In the genomic region with DNA sequence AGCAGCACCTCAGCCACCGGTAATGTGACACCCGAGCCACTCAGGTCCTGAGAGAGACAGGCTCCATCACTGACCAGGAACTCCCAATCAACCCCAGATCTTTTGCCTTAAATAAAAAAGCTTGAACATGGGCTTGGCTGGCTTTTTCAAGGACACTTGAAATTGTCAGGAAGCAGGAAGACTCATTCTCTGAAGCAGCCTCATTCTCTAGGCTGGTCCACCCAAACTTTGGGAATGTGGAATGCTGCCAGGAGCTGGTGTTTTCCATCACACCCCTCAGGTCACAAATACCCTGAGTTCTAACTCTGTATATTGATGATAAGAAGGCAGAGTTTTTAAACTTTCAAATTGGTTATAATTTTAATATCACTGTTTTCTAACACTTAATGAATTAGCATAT, we compare ENCODE assay signal across 25 cellular contexts. TPM values are rescaled to one million over a fixed set of nuclear protein-coding genes. Genes with fewer than 3 reads are reported as not detected.
DNase-seq lines count a peak whose midpoint lies in the region; ATAC-seq and TF ChIP-seq lines count a peak whose summit lies in the region.
"Had no signal": no experiment of that assay in that cellular context is flagged by ENCODE, and none has a peak within 500 bp of the region (broad histone marks: within the 10 kb centered on the region; RNA-seq: fewer than 3 reads in every experiment).

No MANE protein-coding gene starts in this region.

- H3K4me1 ChIP-seq in mammary epithelial cell (ENCODE audit: insufficient read depth, low read length): peaks cover 34% of the 10 kb centered on the region
- H3K4me1 ChIP-seq in psoas muscle: peaks cover 23% of the 10 kb centered on the region
- H3K4me1 ChIP-seq: BE2C had no signal

- no peak overlapping the region for H3K27ac Mint-ChIP-seq in MCF 10A (ENCODE audit: low read depth, unreplicated experiment)
- H3K27ac Mint-ChIP-seq in activated T-helper 1 cell treated with anti-CD3 and anti-CD28 coated beads, Interleukin-12 subunit alpha, Interleukin-12 subunit beta, Interleukin-2, Interleukin-4 antibody, amounts not matched to agents 30 ng/mL and 10 ng/mL and 1 ng/mL, durations not matched to agents 14 hours and 24 hours and 36 hours: peak overlapping the region; percentile 65
- H3K27ac Mint-ChIP-seq: H9, HFFc6 had no signal

- H3K27ac ChIP-seq in mammary epithelial cell (ENCODE audit: insufficient read depth, low read depth, low read length) (no peak overlapping the region), psoas muscle (peak overlapping the region; percentile 88)
- H3K27ac ChIP-seq: GM23248 had no signal

- no peak overlapping the region for H3K4me3 Mint-ChIP-seq in MCF 10A (ENCODE audit: unreplicated experiment)
- H3K4me3 Mint-ChIP-seq in activated T-helper 1 cell treated with anti-CD3 and anti-CD28 coated beads, Interleukin-12 subunit alpha, Interleukin-12 subunit beta, Interleukin-2, Interleukin-4 antibody, amounts not matched to agents 30 ng/mL and 10 ng/mL and 1 ng/mL, durations not matched to agents 14 hours and 24 hours and 36 hours: no peak overlapping the region
- H3K4me3 Mint-ChIP-seq: CD14-positive monocyte, H9, HFFc6 had no signal

- no peaks in the 10 kb centered on the region for H3K79me2 ChIP-seq in mammary epithelial cell (ENCODE audit: insufficient read depth, low read length)

- no peaks in the 10 kb centered on the region for H4K20me1 ChIP-seq in mammary epithelial cell (ENCODE audit: insufficient read depth, low read length)

- intact Hi-C loops in mammary epithelial cell (cut with micrococcal nuclease): no loop called here
- intact Hi-C loops in MCF 10A (cut with micrococcal nuclease): no loop called here
- intact Hi-C loops in activated T-helper 1 cell treated with anti-CD3 and anti-CD28 coated beads, Interleukin-12 subunit alpha, Interleukin-12 subunit beta, Interleukin-2, Interleukin-4 antibody, amounts not matched to agents 30 ng/mL and 10 ng/mL and 1 ng/mL, durations not matched to agents 14 hours and 24 hours and 36 hours (cut with micrococcal nuclease): loop anchor here (5.0 kb wide), 1 partner anchor 247 kb away; a partner anchor contains a TSS
- intact Hi-C loops in psoas muscle (cut with DNase I): no loop called here
- intact Hi-C loops in cardiac septum (cut with DNase I): no loop called here

- WGBS in mammary epithelial cell (ENCODE audit: low coverage, missing lambda C conversion rate): 5% methylated on average over 2 of the region's 2 CpGs
- 57 to 67% (median 62%) methylated on average over 2 of the region's 2 CpGs for WGBS in psoas muscle, 3 donors

- H3K9me3 ChIP-seq in mammary epithelial cell (replicated peaks; ENCODE audit: insufficient read depth, low read length) (no peaks in the 10 kb centered on the region), psoas muscle (no peaks in the 10 kb centered on the region)
- H3K9me3 ChIP-seq: BE2C, MG63, SK-N-SH had no signal

- no peak overlapping the region for H3K4me3 ChIP-seq in mammary epithelial cell (replicated peaks in 1 of 3; ENCODE audit: insufficient read depth in 1 of 3, low read depth in 2 of 3, low read length in 3 of 3)
- H3K4me3 ChIP-seq in psoas muscle: no peak overlapping the region
- H3K4me3 ChIP-seq: GM23248, MG63 had no signal

- TF ChIP-seq CTCF in mammary epithelial cell (conservative IDR thresholded peaks at IDR 0.05 in 1 of 2, IDR thresholded peaks at IDR 0.05 in 1 of 2; ENCODE audit: extremely low read depth in 1 of 2, insufficient read depth in 1 of 2, low read depth in 1 of 2, low read length in 2 of 2) (no peak), MCF 10A (IDR thresholded peaks at IDR 0.05; ENCODE audit: unreplicated experiment) (no peak), psoas muscle (IDR thresholded peaks at IDR 0.05) (no peak)

- POLR2A ChIA-PET in MCF 10A (lab: Yijun Ruan, JAX): no interaction called here

- in situ Hi-C loops in mammary epithelial cell (cut with MboI; ENCODE audit: low sequenced_read_pairs in 2 of 2): no loop called here

- H3K9me3 Mint-ChIP-seq in MCF 10A (ENCODE audit: unreplicated experiment): no peaks in the 10 kb centered on the region
- H3K9me3 Mint-ChIP-seq in activated T-helper 1 cell treated with anti-CD3 and anti-CD28 coated beads, Interleukin-12 subunit alpha, Interleukin-12 subunit beta, Interleukin-2, Interleukin-4 antibody, amounts not matched to agents 30 ng/mL and 10 ng/mL and 1 ng/mL, durations not matched to agents 14 hours and 24 hours and 36 hours: peaks cover 4% of the 10 kb centered on the region
- H3K9me3 Mint-ChIP-seq: H9, HFFc6 had no signal

- BruUV-seq in mammary epithelial cell (replicated peaks; lab: Mats Ljungman, UMichigan) (no TSS peak), MCF 10A (replicated peaks; lab: Mats Ljungman, UMichigan) (no TSS peak)

- peak overlapping the region; percentile 60 for H3K4me2 ChIP-seq in mammary epithelial cell (ENCODE audit: insufficient read depth, low read depth, low read length)
- H3K4me2 ChIP-seq: SK-N-SH had no signal

- peak overlapping the region; percentile 64 for H2AFZ ChIP-seq in mammary epithelial cell (ENCODE audit: low read depth, low read length)
- H2AFZ ChIP-seq: GM23248 had no signal

- dilution Hi-C loops in mammary epithelial cell (cut with HindIII; ENCODE audit: low sequenced_read_pairs): no loop called here

- no peaks in the 10 kb centered on the region for H3K27me3 Mint-ChIP-seq in MCF 10A (ENCODE audit: insufficient read depth, unreplicated experiment)
- H3K27me3 Mint-ChIP-seq in activated T-helper 1 cell treated with anti-CD3 and anti-CD28 coated beads, Interleukin-12 subunit alpha, Interleukin-12 subunit beta, Interleukin-2, Interleukin-4 antibody, amounts not matched to agents 30 ng/mL and 10 ng/mL and 1 ng/mL, durations not matched to agents 14 hours and 24 hours and 36 hours (ENCODE audit: insufficient read depth): no peaks in the 10 kb centered on the region

- DNase-seq in mammary epithelial cell (no peak), MCF 10A (ENCODE audit: unreplicated experiment) (no peak), psoas muscle (no peak), islet precursor cell (no peak), cardiac septum (ENCODE audit: low spot score) (no peak), T-helper 9 cell (no peak)
- no peak for DNase-seq in activated T-helper 1 cell treated with anti-CD3 and anti-CD28 coated beads, Interleukin-12 subunit alpha, Interleukin-12 subunit beta, Interleukin-2, Interleukin-4 antibody, amounts not matched to agents 30 ng/mL and 10 ng/mL and 1 ng/mL, durations not matched to agents 14 hours and 24 hours and 36 hours (ENCODE audit: low spot score)
- DNase-seq: 8988T, ACHN, BE2C, DMS153, GM23248, H9, HFFc6, KBM-7, MG63, NCI-H2029, NCI-H2227 treated with DMSO at 0.1 percent for 48 hours, NCI-H524, NCI-H774, SK-N-SH had no signal

- H3K36me3 Mint-ChIP-seq in MCF 10A (ENCODE audit: insufficient read depth, unreplicated experiment): peaks cover 43% of the 10 kb centered on the region
- peaks cover 83% of the 10 kb centered on the region for H3K36me3 Mint-ChIP-seq in activated T-helper 1 cell treated with anti-CD3 and anti-CD28 coated beads, Interleukin-12 subunit alpha, Interleukin-12 subunit beta, Interleukin-2, Interleukin-4 antibody, amounts not matched to agents 30 ng/mL and 10 ng/mL and 1 ng/mL, durations not matched to agents 14 hours and 24 hours and 36 hours (ENCODE audit: low read depth)

- CTCF ChIA-PET in mammary epithelial cell (lab: Charles Lee; ENCODE audit: low non-redundant PET) (no interaction called here), MCF 10A (lab: Yijun Ruan, JAX) (interaction anchor here (0.7 to 1.2 kb wide), 2 partner anchors 21 to 119 kb away, joined by 3 to 4 read pairs; no protein-coding TSS in a partner anchor)

- no peak overlapping the region for H3K9ac ChIP-seq in mammary epithelial cell (ENCODE audit: insufficient read depth, low read length)
- H3K9ac ChIP-seq: GM23248, SK-N-SH had no signal

- ATAC-seq in psoas muscle (no peak), HG03159 (IDR thresholded peaks at IDR 0.05; ENCODE audit: unreplicated experiment) (no peak)

- H3K36me3 ChIP-seq in mammary epithelial cell (ENCODE audit: insufficient read depth, low read length): peaks cover 14% of the 10 kb centered on the region
- H3K36me3 ChIP-seq in psoas muscle (ENCODE audit: insufficient read depth in 1 of 2, low read depth in 1 of 2): peaks cover 11 to 100% of the 10 kb centered on the region in 2 donors
- H3K36me3 ChIP-seq: BE2C had no signal

- H3K27me3 ChIP-seq in mammary epithelial cell (ENCODE audit: insufficient read depth, low read length) (no peaks in the 10 kb centered on the region), psoas muscle (ENCODE audit: insufficient read depth in 3 of 3, low read length in 2 of 3) (no peaks in the 10 kb centered on the region)
- H3K27me3 ChIP-seq: BE2C, MG63 had no signal

- no peaks in the 10 kb centered on the region for H3K4me1 Mint-ChIP-seq in MCF 10A (ENCODE audit: insufficient read depth, unreplicated experiment)
- H3K4me1 Mint-ChIP-seq in activated T-helper 1 cell treated with anti-CD3 and anti-CD28 coated beads, Interleukin-12 subunit alpha, Interleukin-12 subunit beta, Interleukin-2, Interleukin-4 antibody, amounts not matched to agents 30 ng/mL and 10 ng/mL and 1 ng/mL, durations not matched to agents 14 hours and 24 hours and 36 hours (ENCODE audit: low read depth): peaks cover 71% of the 10 kb centered on the region
- H3K4me1 Mint-ChIP-seq: H9 had no signal

RNA-seq across cellular contexts. Expression of a gene that starts 17.0 kb away (rescaled TPM):
- total RNA-seq in mammary epithelial cell (not detected), MCF 10A (2022) (not detected in 2 replicates), psoas muscle (under 1 TPM in 1 of 4 donors, not detected in 3; 0.50 TPM), cardiac septum (0.32 TPM)
- polyA plus RNA-seq in mammary epithelial cell (not detected), psoas muscle (under 1 TPM in 2 of 3 donors, not detected in 1; 0.05 to 0.10 TPM)
- not detected for polyA minus RNA-seq in mammary epithelial cell
- 27.2 and 27.9 TPM in 2 replicates for total RNA-seq in activated T-helper 1 cell treated with anti-CD3 and anti-CD28 coated beads, Interleukin-12 subunit alpha, Interleukin-12 subunit beta, Interleukin-2, Interleukin-4 antibody, amounts not matched to agents 30 ng/mL and 10 ng/mL and 1 ng/mL, durations not matched to agents 14 hours and 24 hours and 36 hours
- total RNA-seq: Daoy, GM23248, H9, HFFc6, LHCN-M2 had no signal
- polyA plus RNA-seq: GM23248, SK-N-SH had no signal

RNA-seq across cellular contexts. Expression of a gene that starts 35.3 kb away (rescaled TPM):
- total RNA-seq in mammary epithelial cell: 10 to 100 TPM; 18.8 to 24.8 TPM
- polyA plus RNA-seq in mammary epithelial cell: 7.1 TPM
- polyA minus RNA-seq in mammary epithelial cell: 28.2 TPM
- total RNA-seq in MCF 10A (2022): 17.0 and 18.4 TPM in 2 replicates
- total RNA-seq in activated T-helper 1 cell treated with anti-CD3 and anti-CD28 coated beads, Interleukin-12 subunit alpha, Interleukin-12 subunit beta, Interleukin-2, Interleukin-4 antibody, amounts not matched to agents 30 ng/mL and 10 ng/mL and 1 ng/mL, durations not matched to agents 14 hours and 24 hours and 36 hours: 16.1 and 16.3 TPM in 2 replicates
- 100 to 1,000 TPM in 3 of 4 donors, 10 to 100 TPM in 1; 60.1 to 129 (median 115) TPM for total RNA-seq in psoas muscle
- polyA plus RNA-seq in psoas muscle: 10 to 100 TPM; 14.0 to 68.3 (median 40.0) TPM
- 129 TPM for total RNA-seq in cardiac septum

Comparison
In these comparisons a context has a peak if more than half of its experiments do, and no peak if none do; other contexts are left out.
1. RNA of a gene that starts 17.0 kb away (total RNA-seq): 27.2 to 27.9 TPM in activated T-helper 1 cell treated with anti-CD3 and anti-CD28 coated beads, Interleukin-12 subunit alpha, Interleukin-12 subunit beta, Interleukin-2, Interleukin-4 antibody, amounts not matched to agents 30 ng/mL and 10 ng/mL and 1 ng/mL, durations not matched to agents 14 hours and 24 hours and 36 hours; 0.32 TPM in cardiac septum (single experiment), 0.50 TPM in psoas muscle, not detected in mammary epithelial cell and not detected in MCF 10A; every median in the first group is over 10 times any median in the second.